Comparison of ENCODE assay signal across 8 cellular contexts in the genomic region with DNA sequence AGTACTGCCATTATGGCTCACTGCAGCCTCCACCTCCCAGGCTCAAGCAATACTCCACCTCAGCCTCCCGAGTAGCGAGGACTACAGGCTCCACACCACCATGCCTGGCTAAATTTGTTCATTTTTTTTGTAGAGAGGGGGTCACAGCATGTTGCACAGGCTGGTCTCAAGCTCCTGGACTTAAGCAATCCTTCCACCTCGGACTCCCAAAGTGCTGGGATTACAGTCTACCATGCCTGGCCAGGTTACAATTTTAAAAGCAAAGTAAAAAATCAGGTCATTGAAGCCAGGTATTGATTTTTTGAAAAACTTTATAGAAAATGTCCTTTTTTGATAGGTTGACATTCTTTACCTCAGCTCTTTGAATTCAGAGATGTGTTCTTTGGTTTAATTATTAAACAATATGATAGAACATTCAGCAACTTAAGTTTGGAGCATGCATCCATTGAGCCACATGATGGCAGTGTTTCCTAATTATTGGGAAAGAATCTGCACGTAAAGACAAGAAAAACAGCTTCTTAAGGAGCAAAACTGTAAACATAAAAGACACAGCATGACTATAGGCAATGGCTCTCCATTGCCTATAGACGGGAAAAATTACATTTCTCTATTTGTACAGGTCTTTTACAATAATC. TPM values are rescaled to one million over a fixed set of nuclear protein-coding genes. Genes with fewer than 3 reads are reported as not detected.
DNase-seq lines count a peak whose midpoint lies in the region; ATAC-seq and TF ChIP-seq lines count a peak whose summit lies in the region.

No MANE protein-coding gene starts in this region.

- no peak for TF ChIP-seq POLR2A in stomach (IDR thresholded peaks at IDR 0.05)

- TF ChIP-seq EP300 in stomach (IDR thresholded peaks at IDR 0.05), result no peak

- no peaks in the 10 kb centered on the region for H3K36me3 Mint-ChIP-seq in chondrocyte (ENCODE audit: low read depth)

- no peaks in the 10 kb centered on the region for H3K36me3 ChIP-seq in stomach

- WGBS in stomach, 5 donors, result 9 to 16% (median 11%) methylated on average over 4 to 5 of the region's 5 CpGs

- H3K27me3 ChIP-seq in stomach, result peaks cover 0 to 72% (median 24%) of the 10 kb centered on the region in 3 donors

- TF ChIP-seq CTCF in chondrocyte (IDR thresholded peaks at IDR 0.05) (peak; percentile 96), stomach (IDR thresholded peaks at IDR 0.05) (peak in 5 of 7 experiments; percentile 63 to 87 (median 73))

- peaks cover 29 to 55% (median 48%) of the 10 kb centered on the region in 4 donors for H3K4me1 ChIP-seq in stomach

- intact Hi-C loops in stomach (cut with DNase I; ENCODE audit: low total_unique reads), result no loop called here

- no peak for ATAC-seq in HG02571 (IDR thresholded peaks at IDR 0.05; ENCODE audit: unreplicated experiment)

- H3K4me3 ChIP-seq in stomach, result peak overlapping the region in 3 of 4 donors; percentile 14 to 42 (median 26)

- H3K27ac ChIP-seq in stomach, result peak overlapping the region; percentile 61 to 88 (median 75)

- H3K9me3 ChIP-seq in stomach, result no peaks in the 10 kb centered on the region

- H3K9me3 Mint-ChIP-seq in chondrocyte (ENCODE audit: low read depth), result no peaks in the 10 kb centered on the region

- H3K4me3 Mint-ChIP-seq in chondrocyte (ENCODE audit: unreplicated experiment), result no peak overlapping the region

- DNase-seq in NCI-H2081 (lab: John Stamatoyannopoulos, UW) (peak; percentile 17 to 28), NCI-H2081 treated with DMSO at 0.1 percent for 48 hours (lab: John Stamatoyannopoulos, UW) (no peak), M059J (ENCODE audit: low read depth) (peak; percentile 70), SK-N-DZ (ENCODE audit: low spot score) (peak; percentile 66), chondrocyte (ENCODE audit: low spot score) (no peak), left kidney (ENCODE audit: low read depth, low spot score) (peak; percentile 91), stomach (peak; percentile 56)

- H3K4me1 Mint-ChIP-seq in chondrocyte (ENCODE audit: low read depth), result peaks cover 26% of the 10 kb centered on the region

- peaks cover 6% of the 10 kb centered on the region for H3K27me3 Mint-ChIP-seq in chondrocyte (ENCODE audit: low read depth)

- no peak overlapping the region for H3K27ac Mint-ChIP-seq in chondrocyte (ENCODE audit: unreplicated experiment)

RNA-seq across cellular contexts. Expression of a gene that starts 1.7 kb away (rescaled TPM):
- total RNA-seq in M059J (2014; rRNA removed; shearing (Covaris generic)), result not detected in 2 replicates
- polyA plus RNA-seq in SK-N-DZ (2014; cell fraction: cytosol; rRNA removed), result not detected in 2 replicates
- polyA plus RNA-seq in SK-N-DZ (2014; cell fraction: nucleus; rRNA removed), result 1.3 and 1.6 TPM in 2 replicates
- total RNA-seq in chondrocyte, result 0.41 to 0.85 TPM (median 0.47 TPM) in 3 replicates
- total RNA-seq in stomach, result not detected
- polyA plus RNA-seq in stomach, result 1 to 10 TPM in 2 of 3 donors, under 1 TPM in 1; 0.68 to 3.7 (median 2.3) TPM

RNA-seq across cellular contexts. Expression of a gene that starts 9.8 kb away (rescaled TPM):
- total RNA-seq in M059J (2014; rRNA removed; shearing (Covaris generic)), result 0.30 and 0.54 TPM in 2 replicates
- polyA plus RNA-seq in SK-N-DZ (2014; cell fraction: cytosol; rRNA removed), result not detected in 2 replicates
- not detected in 2 replicates for polyA plus RNA-seq in SK-N-DZ (2014; cell fraction: nucleus; rRNA removed)
- total RNA-seq in chondrocyte (3.5 to 5.4 TPM (median 4.8 TPM) in 3 replicates), stomach (1 to 10 TPM in 1 of 5 donors, not detected in 4; 2.9 TPM)
- 1 to 10 TPM in 1 of 3 donors, under 1 TPM in 1, not detected in 1; 0.56 to 1.4 TPM for polyA plus RNA-seq in stomach

RNA-seq across cellular contexts. Expression of a gene that starts 22.8 kb away (rescaled TPM):
- not detected in 2 replicates for total RNA-seq in M059J (2014; rRNA removed; shearing (Covaris generic))
- polyA plus RNA-seq in SK-N-DZ (2014; cell fraction: cytosol; rRNA removed), result 0.26 and 0.74 TPM in 2 replicates
- polyA plus RNA-seq in SK-N-DZ (2014; cell fraction: nucleus; rRNA removed), result 0.17 and 0.20 TPM in 2 replicates
- total RNA-seq in chondrocyte, result not detected in 3 replicates
- 1 to 10 TPM in 3 of 5 donors, not detected in 2; 1.3 to 5.5 (median 2.9) TPM for total RNA-seq in stomach
- 1 to 10 TPM; 2.2 to 5.0 (median 4.3) TPM for polyA plus RNA-seq in stomach

RNA-seq across cellular contexts. Expression of a gene that starts 33.2 kb away (rescaled TPM):
- total RNA-seq in M059J (2014; rRNA removed; shearing (Covaris generic)), result 262 and 391 TPM in 2 replicates
- polyA plus RNA-seq in SK-N-DZ (2014; cell fraction: cytosol; rRNA removed), result 268 and 362 TPM in 2 replicates
- 116 and 159 TPM in 2 replicates for polyA plus RNA-seq in SK-N-DZ (2014; cell fraction: nucleus; rRNA removed)
- total RNA-seq in chondrocyte (241 to 266 TPM (median 259 TPM) in 3 replicates), stomach (100 to 1,000 TPM in 2 of 5 donors, 10 to 100 TPM in 3; 12.3 to 173 (median 78.8) TPM)
- polyA plus RNA-seq in stomach, result 100 to 1,000 TPM; 243 to 390 (median 247) TPM

RNA-seq across cellular contexts. Expression of a gene that starts 34.4 kb away (rescaled TPM):
- total RNA-seq in M059J (2014; rRNA removed; shearing (Covaris generic)), result not detected in 2 replicates
- not detected in 2 replicates for polyA plus RNA-seq in SK-N-DZ (2014; cell fraction: cytosol; rRNA removed)
- not detected in 2 replicates for polyA plus RNA-seq in SK-N-DZ (2014; cell fraction: nucleus; rRNA removed)
- total RNA-seq in chondrocyte (not detected in 3 replicates), stomach (1 to 10 TPM in 2 of 5 donors, not detected in 3; 1.2 to 4.8 TPM)
- polyA plus RNA-seq in stomach, result 1 to 10 TPM in 2 of 3 donors, under 1 TPM in 1; 0.75 to 6.6 (median 2.2) TPM

Comparison
In these comparisons a context has a peak if more than half of its experiments do, and no peak if none do; other contexts are left out.
1. DNase-seq: peak in NCI-H2081 (2 of 2), M059J (single experiment), SK-N-DZ (single experiment), left kidney (single experiment) and stomach (single experiment); none in NCI-H2081 treated with DMSO at 0.1 percent for 48 hours (single experiment) and chondrocyte (single experiment).